Comparison of ENCODE assay signal across 8 cellular contexts in the genomic region with DNA sequence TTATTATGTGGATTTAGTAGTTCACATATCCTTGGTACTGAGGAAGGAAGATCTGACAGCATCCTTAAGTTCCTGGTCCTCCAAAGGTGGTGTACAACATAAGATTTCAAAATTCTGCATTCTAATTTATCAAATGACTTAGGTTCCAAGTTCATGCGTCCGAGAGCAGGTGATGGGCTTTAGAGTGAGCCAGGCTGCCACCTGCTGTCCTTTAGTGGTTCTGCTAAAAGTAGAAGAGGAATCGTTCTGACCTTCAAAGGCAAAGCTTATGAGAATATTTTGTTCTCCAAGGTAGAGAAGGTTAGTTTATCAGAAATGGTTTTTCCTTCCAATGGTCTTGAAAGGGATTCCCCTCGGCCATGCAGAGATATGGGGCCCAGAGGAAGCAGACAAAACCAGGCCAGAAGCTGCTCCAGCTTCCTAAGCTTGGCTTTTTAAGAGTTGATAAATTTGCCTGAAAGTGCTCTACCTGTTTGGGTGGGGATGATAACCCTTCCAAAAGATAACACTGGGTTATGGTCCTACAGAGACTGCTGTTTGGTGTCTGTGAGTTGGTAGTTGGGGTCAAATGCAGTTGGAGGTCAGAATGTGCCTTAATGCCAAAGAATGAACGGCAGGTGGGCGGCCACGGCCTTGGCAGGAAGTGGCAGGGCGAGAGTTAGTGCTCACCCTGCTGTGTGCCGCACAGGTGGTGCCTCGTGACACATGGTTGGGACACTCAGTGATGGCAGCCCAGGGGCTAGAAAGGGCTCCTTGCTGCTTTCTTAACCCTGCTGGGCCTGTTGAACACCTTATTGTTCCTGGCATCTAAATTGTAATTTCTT. TPM values are rescaled to one million over a fixed set of nuclear protein-coding genes. Genes with fewer than 3 reads are reported as not detected.
A peak's percentile ranks its signal among the peaks of the same experiment; 100 is the strongest.
DNase-seq lines count a peak whose midpoint lies in the region; ATAC-seq and TF ChIP-seq lines count a peak whose summit lies in the region.

No MANE protein-coding gene starts in this region.

- TF ChIP-seq CTCF in choroid plexus epithelial cell (conservative IDR thresholded peaks at IDR 0.05; ENCODE audit: low read depth, low read length), result peak; percentile 92
- peak; percentile 87 for TF ChIP-seq CTCF in liver (IDR thresholded peaks at IDR 0.05; ENCODE audit: low read depth, low read length, missing input control)

- no peak overlapping the region for H3K9ac ChIP-seq in liver (ENCODE audit: low read depth in 1 of 2, low read length in 2 of 2)

- ATAC-seq in Right ventricle myocardium inferior, result peak; percentile 22
- peak; percentile 14 to 15 for ATAC-seq in activated CD4-positive, CD25-positive, alpha-beta regulatory T cell treated with anti-CD3 and anti-CD28 coated beads, Interleukin-2, amount 50 U/mL, for 24 hours
- ATAC-seq in HG03439 (IDR thresholded peaks at IDR 0.05; ENCODE audit: unreplicated experiment), result no peak

- WGBS in liver, result 38% methylated on average over 10 of the region's 10 CpGs

- peaks cover 0 to 21% (median 10%) of the 10 kb centered on the region in 4 donors for H3K4me1 ChIP-seq in liver (ENCODE audit: control insufficient read depth in 4 of 4, insufficient read depth in 4 of 4, low read length in 3 of 4)

- intact Hi-C loops in Right ventricle myocardium inferior (cut with DNase I), result loop anchor here (1.0 to 10.0 kb wide), 4 partner anchors 139 to 1003 kb away; a partner anchor contains a TSS
- intact Hi-C loops in cardiac septum (cut with DNase I), result loop anchor here (1.0 to 10.0 kb wide), 2 partner anchors 140 to 493 kb away; no protein-coding TSS in a partner anchor

- peak; percentile 98 to 99 for TF ChIP-seq RAD21 in liver (IDR thresholded peaks at IDR 0.05)

- DNase-seq in Right ventricle myocardium inferior (ENCODE audit: missing footprints) (no peak), cardiac septum (ENCODE audit: low spot score) (no peak), NCI-H2196 (lab: John Stamatoyannopoulos, UW; ENCODE audit: unreplicated experiment) (peak; percentile 42), choroid plexus epithelial cell (ENCODE audit: low read depth) (peak; percentile 85)
- DNase-seq in stimulated activated CD8-positive, alpha-beta memory T cell treated with anti-CD3 and anti-CD28 coated beads, Interleukin-15, amount 100 ng/mL, for 4 hours (ENCODE audit: low read depth in 2 of 2), result peak; percentile 35 to 49

- H3K9me3 ChIP-seq in liver (ENCODE audit: control insufficient read depth in 4 of 4, low read length in 3 of 4), result no peaks in the 10 kb centered on the region

- H3K36me3 ChIP-seq in liver (ENCODE audit: control insufficient read depth in 4 of 4, insufficient read depth in 3 of 4, low read depth in 1 of 4, low read length in 3 of 4), result peaks cover 2 to 9% (median 4%) of the 10 kb centered on the region in 4 donors

- H3K27ac ChIP-seq in liver (ENCODE audit: low read depth in 1 of 2, low read length in 2 of 2), result no peak overlapping the region

- no peaks in the 10 kb centered on the region for H3K27me3 ChIP-seq in liver (ENCODE audit: control insufficient read depth in 4 of 4, insufficient read depth in 4 of 4, low read length in 3 of 4)

- H3K4me3 ChIP-seq in choroid plexus epithelial cell (ENCODE audit: low read depth, low read length), result no peak overlapping the region
- no peak overlapping the region for H3K4me3 ChIP-seq in liver (ENCODE audit: low read depth in 1 of 3, low read length in 3 of 3)

TF ChIP-seq in liver, 16 proteins besides CTCF, POLR2A, EP300 and RAD21:
- TF ChIP-seq JUND (IDR thresholded peaks at IDR 0.05), result no peak
- TF ChIP-seq GABPA (IDR thresholded peaks at IDR 0.05 in 1 of 2, conservative IDR thresholded peaks at IDR 0.05 in 1 of 2), result no peak
- no peak for TF ChIP-seq NR2F2 (IDR thresholded peaks at IDR 0.05)
- TF ChIP-seq, protein P1, sequence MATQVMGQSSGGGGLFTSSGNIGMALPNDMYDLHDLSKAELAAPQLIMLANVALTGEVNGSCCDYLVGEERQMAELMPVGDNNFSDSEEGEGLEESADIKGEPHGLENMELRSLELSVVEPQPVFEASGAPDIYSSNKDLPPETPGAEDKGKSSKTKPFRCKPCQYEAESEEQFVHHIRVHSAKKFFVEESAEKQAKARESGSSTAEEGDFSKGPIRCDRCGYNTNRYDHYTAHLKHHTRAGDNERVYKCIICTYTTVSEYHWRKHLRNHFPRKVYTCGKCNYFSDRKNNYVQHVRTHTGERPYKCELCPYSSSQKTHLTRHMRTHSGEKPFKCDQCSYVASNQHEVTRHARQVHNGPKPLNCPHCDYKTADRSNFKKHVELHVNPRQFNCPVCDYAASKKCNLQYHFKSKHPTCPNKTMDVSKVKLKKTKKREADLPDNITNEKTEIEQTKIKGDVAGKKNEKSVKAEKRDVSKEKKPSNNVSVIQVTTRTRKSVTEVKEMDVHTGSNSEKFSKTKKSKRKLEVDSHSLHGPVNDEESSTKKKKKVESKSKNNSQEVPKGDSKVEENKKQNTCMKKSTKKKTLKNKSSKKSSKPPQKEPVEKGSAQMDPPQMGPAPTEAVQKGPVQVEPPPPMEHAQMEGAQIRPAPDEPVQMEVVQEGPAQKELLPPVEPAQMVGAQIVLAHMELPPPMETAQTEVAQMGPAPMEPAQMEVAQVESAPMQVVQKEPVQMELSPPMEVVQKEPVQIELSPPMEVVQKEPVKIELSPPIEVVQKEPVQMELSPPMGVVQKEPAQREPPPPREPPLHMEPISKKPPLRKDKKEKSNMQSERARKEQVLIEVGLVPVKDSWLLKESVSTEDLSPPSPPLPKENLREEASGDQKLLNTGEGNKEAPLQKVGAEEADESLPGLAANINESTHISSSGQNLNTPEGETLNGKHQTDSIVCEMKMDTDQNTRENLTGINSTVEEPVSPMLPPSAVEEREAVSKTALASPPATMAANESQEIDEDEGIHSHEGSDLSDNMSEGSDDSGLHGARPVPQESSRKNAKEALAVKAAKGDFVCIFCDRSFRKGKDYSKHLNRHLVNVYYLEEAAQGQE (IDR thresholded peaks at IDR 0.05), result no peak
- no peak for TF ChIP-seq TAF1 (conservative IDR thresholded peaks at IDR 0.05)
- TF ChIP-seq HNF4A (conservative IDR thresholded peaks at IDR 0.05), result peak; percentile 24 to 55
- no peak for TF ChIP-seq FOXA2 (IDR thresholded peaks at IDR 0.05)
- peak; percentile 12 to 27 for TF ChIP-seq RXRA (IDR thresholded peaks at IDR 0.05)
- no peak for TF ChIP-seq FOXA1 (IDR thresholded peaks at IDR 0.05)

RNA-seq across cellular contexts. Expression of a gene that starts 29.0 kb away (rescaled TPM):
- not detected for total RNA-seq in Right ventricle myocardium inferior
- not detected for total RNA-seq in cardiac septum
- not detected for total RNA-seq in liver
- polyA plus RNA-seq in liver, result not detected

Comparison
In these comparisons a context has a peak if more than half of its experiments do, and no peak if none do; other contexts are left out.
1. DNase-seq: peak in NCI-H2196 (single experiment), choroid plexus epithelial cell (single experiment) and stimulated activated CD8-positive, alpha-beta memory T cell treated with anti-CD3 and anti-CD28 coated beads, Interleukin-15, amount 100 ng/mL, for 4 hours (2 of 2); none in Right ventricle myocardium inferior (single experiment) and cardiac septum (single experiment).